In the genomic region with DNA sequence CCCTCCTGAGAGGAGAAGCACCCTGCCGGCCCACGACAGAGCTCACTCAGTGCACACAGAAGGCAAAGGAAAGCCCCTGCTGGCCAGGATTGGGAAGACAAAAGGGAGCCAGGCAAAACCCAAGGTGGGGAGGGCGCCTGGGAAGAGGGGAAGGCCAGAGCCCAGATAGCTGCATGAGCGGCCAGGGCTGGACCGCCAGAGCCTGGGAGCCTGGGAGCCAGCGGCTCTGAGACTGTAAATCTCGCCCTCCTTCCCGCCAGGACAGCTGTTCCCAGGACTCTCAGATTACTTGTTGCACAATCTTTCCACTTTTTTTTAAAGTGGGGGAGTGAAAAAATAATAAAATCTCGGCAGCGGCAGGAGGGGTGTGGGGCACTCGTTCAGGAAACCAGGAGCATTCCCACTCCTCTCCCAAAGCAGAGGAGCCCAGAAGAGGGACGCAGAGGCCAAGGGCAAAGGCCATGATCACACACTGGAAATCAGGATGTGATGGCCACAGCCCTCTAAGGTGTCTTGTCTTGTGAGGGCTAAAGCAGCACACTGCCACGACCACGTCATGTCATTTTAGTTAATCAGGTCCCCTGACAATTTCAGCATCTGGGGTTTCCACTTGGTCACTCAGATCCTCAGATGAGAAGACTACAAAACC, we compare ENCODE assay signal across 9 cellular contexts. TPM values are rescaled to one million over a fixed set of nuclear protein-coding genes. Genes with fewer than 3 reads are reported as not detected.
DNase-seq lines count a peak whose midpoint lies in the region; ATAC-seq and TF ChIP-seq lines count a peak whose summit lies in the region.
"Had no signal": no experiment of that assay in that cellular context is flagged by ENCODE, and none has a peak within 500 bp of the region (broad histone marks: within the 10 kb centered on the region; RNA-seq: fewer than 3 reads in every experiment).

No MANE protein-coding gene starts in this region.

- 25 to 35% (median 26%) methylated on average over 14 of the region's 14 CpGs for WGBS in adrenal gland, 4 donors

- H3K27me3 ChIP-seq in adrenal gland (no peaks in the 10 kb centered on the region), right atrium auricular region (no peaks in the 10 kb centered on the region)

- peaks cover 42 to 64% of the 10 kb centered on the region in 2 donors for H3K4me1 ChIP-seq in adrenal gland (replicated peaks in 1 of 2)
- H3K4me1 ChIP-seq in right atrium auricular region = peaks cover 4 to 69% of the 10 kb centered on the region in 2 donors

- peak in 1 of 2 donors; percentile 37 for TF ChIP-seq POLR2A in adrenal gland (IDR thresholded peaks at IDR 0.05)

- H3K9me3 ChIP-seq in adrenal gland (replicated peaks in 1 of 3) (no peaks in the 10 kb centered on the region), right atrium auricular region (no peaks in the 10 kb centered on the region)

- intact Hi-C loops in adrenal gland (cut with DNase I) = loop anchor here in 1 of 2 donors (5.0 kb wide), 1 partner anchor 75 kb away; no protein-coding TSS in a partner anchor

- H3K27ac ChIP-seq in adrenal gland = peak overlapping the region; percentile 35 to 96 (median 83)
- peak overlapping the region; percentile 85 to 87 for H3K27ac ChIP-seq in right atrium auricular region
- peak overlapping the region in 19 of 21 experiments; percentile 4 to 91 (median 73) for H3K27ac ChIP-seq in skin epidermis

- DNase-seq in HCEC 1CT = peak; percentile 90
- DNase-seq in adrenal gland = peak; percentile 74 to 93 (median 91)
- peak; percentile 89 for DNase-seq in right atrium auricular region (ENCODE audit: low spot score)
- DNase-seq in DMS79 treated with DMSO at 0.1 percent for 48 hours (lab: John Stamatoyannopoulos, UW) = no peak
- no peak for DNase-seq in HUDEP-2 (lab: John Stamatoyannopoulos, UW; ENCODE audit: unreplicated experiment in 76 of 76)
- DNase-seq in SHP77 treated with DMSO at 0.1 percent for 48 hours (lab: John Stamatoyannopoulos, UW) = no peak

- H3K4me3 ChIP-seq in adrenal gland (peak overlapping the region in 1 of 4 donors; percentile 47), right atrium auricular region (no peak overlapping the region), skin epidermis (no peak overlapping the region)

- no peak for ATAC-seq in HG03520 (IDR thresholded peaks at IDR 0.05; ENCODE audit: unreplicated experiment)

- peak in 5 of 6 experiments; percentile 41 to 73 (median 50) for TF ChIP-seq CTCF in adrenal gland (IDR thresholded peaks at IDR 0.05)
- peak in 1 of 2 donors; percentile 49 for TF ChIP-seq CTCF in right atrium auricular region (IDR thresholded peaks at IDR 0.05)

- H3K36me3 ChIP-seq in adrenal gland (replicated peaks in 1 of 2) (peaks cover 0 to 64% of the 10 kb centered on the region in 2 donors), right atrium auricular region (peaks cover 56% of the 10 kb centered on the region)

RNA-seq across cellular contexts. Expression of gene EPHX3, which starts 19.6 kb away (rescaled TPM):
- 1 to 10 TPM in 1 of 8 donors, under 1 TPM in 5, not detected in 2; 0.43 to 7.5 (median 0.62) TPM for total RNA-seq in adrenal gland
- under 1 TPM; 0.24 to 0.44 (median 0.31) TPM for polyA plus RNA-seq in adrenal gland
- total RNA-seq in right atrium auricular region = under 1 TPM; 0.52 to 0.63 TPM
- total RNA-seq: pulmonary artery endothelial cell had no signal

RNA-seq across cellular contexts. Expression of gene NOTCH3, which starts 51.1 kb away (rescaled TPM):
- total RNA-seq in adrenal gland = 10 to 100 TPM in 7 of 8 donors, 1 to 10 TPM in 1; 8.3 to 39.3 (median 17.7) TPM
- 1 to 10 TPM; 3.7 to 8.9 (median 6.2) TPM for polyA plus RNA-seq in adrenal gland
- 10 to 100 TPM; 16.8 to 34.2 TPM for total RNA-seq in right atrium auricular region

Comparison
In these comparisons a context has a peak if more than half of its experiments do, and no peak if none do; other contexts are left out.
1. DNase-seq: peak in HCEC 1CT (single experiment), adrenal gland (7 of 7) and right atrium auricular region (single experiment); none in DMS79 treated with DMSO at 0.1 percent for 48 hours (single experiment), HUDEP-2 (0 of 76) and SHP77 treated with DMSO at 0.1 percent for 48 hours (single experiment).
2. Peak in every context shown above with its lines, with median percentiles within 50 percentile points of each other: H3K27ac ChIP-seq.